In genomic region chr3:47961815-47962606, GRCh38 we compare ENCODE assay signal across 8 cellular contexts. TPM values are rescaled to one million over a fixed set of nuclear protein-coding genes. Genes with fewer than 3 reads are reported as not detected.
DNase-seq lines count a peak whose midpoint lies in the region; ATAC-seq and TF ChIP-seq lines count a peak whose summit lies in the region.

No MANE protein-coding gene starts in this region.

- intact Hi-C loops in activated CD4-positive, alpha-beta memory T cell treated with anti-CD3 and anti-CD28 coated beads for 36 hours (cut with micrococcal nuclease): no loop called here

- H3K27me3 Mint-ChIP-seq in activated CD4-positive, alpha-beta memory T cell treated with anti-CD3 and anti-CD28 coated beads for 36 hours: no peaks in the 10 kb centered on the region

- no peak overlapping the region for H3K4me3 Mint-ChIP-seq in activated CD4-positive, alpha-beta memory T cell treated with anti-CD3 and anti-CD28 coated beads for 36 hours

- ATAC-seq in GM18517 (IDR thresholded peaks at IDR 0.05; ENCODE audit: unreplicated experiment): no peak
- ATAC-seq in GM21360 (IDR thresholded peaks at IDR 0.05; ENCODE audit: unreplicated experiment): no peak

- no peak for TF ChIP-seq CTCF in AG09319 (IDR thresholded peaks at IDR 0.05; ENCODE audit: low read depth, low read length)
- TF ChIP-seq CTCF in HFF-Myc (IDR thresholded peaks at IDR 0.05; ENCODE audit: low read depth, low read length, missing control alignments): no peak
- no peak for TF ChIP-seq CTCF in fibroblast of villous mesenchyme (IDR thresholded peaks at IDR 0.05; ENCODE audit: insufficient read depth, low read depth, low read length)

- CTCF ChIA-PET in activated CD4-positive, alpha-beta memory T cell treated with anti-CD3 and anti-CD28 coated beads for 36 hours (lab: Charles Lee): interaction anchor here (1.2 to 1.3 kb wide), 2 partner anchors 125 to 137 kb away, joined by 3 to 4 read pairs; no protein-coding TSS in a partner anchor

- peak; percentile 34 for DNase-seq in AG09319 (ENCODE audit: extremely low read depth, low read depth)
- peak; percentile 74 for DNase-seq in HFF-Myc (ENCODE audit: extremely low read depth, low read depth)
- DNase-seq in activated CD4-positive, alpha-beta memory T cell treated with anti-CD3 and anti-CD28 coated beads for 36 hours: peak; percentile 37
- DNase-seq in fibroblast of villous mesenchyme (ENCODE audit: low read depth): peak; percentile 51
- DNase-seq in NAMALWA (ENCODE audit: low spot score): no peak
- no peak for DNase-seq in GM03348 (ENCODE audit: low spot score)

- H3K27ac Mint-ChIP-seq in activated CD4-positive, alpha-beta memory T cell treated with anti-CD3 and anti-CD28 coated beads for 36 hours: no peak overlapping the region

- H3K4me3 ChIP-seq in HFF-Myc (replicated peaks; ENCODE audit: low read depth, low read length) (no peak overlapping the region), fibroblast of villous mesenchyme (ENCODE audit: low read depth, low read length) (no peak overlapping the region)

- H3K9me3 Mint-ChIP-seq in activated CD4-positive, alpha-beta memory T cell treated with anti-CD3 and anti-CD28 coated beads for 36 hours: no peaks in the 10 kb centered on the region

- POLR2A ChIA-PET in activated CD4-positive, alpha-beta memory T cell treated with anti-CD3 and anti-CD28 coated beads for 36 hours (lab: Charles Lee): no interaction called here

- peaks cover 2% of the 10 kb centered on the region for H3K36me3 Mint-ChIP-seq in activated CD4-positive, alpha-beta memory T cell treated with anti-CD3 and anti-CD28 coated beads for 36 hours

- peaks cover 27% of the 10 kb centered on the region for H3K4me1 Mint-ChIP-seq in activated CD4-positive, alpha-beta memory T cell treated with anti-CD3 and anti-CD28 coated beads for 36 hours (ENCODE audit: low read depth)

RNA-seq across cellular contexts. Expression of gene MAP4, which starts 54.2 kb away (rescaled TPM):
- total RNA-seq in activated CD4-positive, alpha-beta memory T cell treated with anti-CD3 and anti-CD28 coated beads for 36 hours: 100 to 1,000 TPM; 114 to 116 TPM
- total RNA-seq in fibroblast of villous mesenchyme: 111 and 127 TPM in 2 replicates

Comparison
In these comparisons a context has a peak if more than half of its experiments do, and no peak if none do; other contexts are left out.
1. DNase-seq: peak in AG09319 (single experiment), HFF-Myc (single experiment), activated CD4-positive, alpha-beta memory T cell treated with anti-CD3 and anti-CD28 coated beads for 36 hours (single experiment) and fibroblast of villous mesenchyme (single experiment); none in NAMALWA (single experiment) and GM03348 (single experiment).